In genomic region chr6:4358414-4359107, GRCh38 we compare ENCODE assay signal across 8 cellular contexts.
A peak's percentile ranks its signal among the peaks of the same experiment; 100 is the strongest.
DNase-seq lines count a peak whose midpoint lies in the region; ATAC-seq and TF ChIP-seq lines count a peak whose summit lies in the region.

No MANE protein-coding gene starts in this region.

- H3K9ac ChIP-seq in colonic mucosa (ENCODE audit: low read depth in 2 of 2, low read length in 2 of 2), result peak overlapping the region in 1 of 2 donors; percentile 23

- H3K27me3 ChIP-seq in colonic mucosa (no peaks in the 10 kb centered on the region), left lung (no peaks in the 10 kb centered on the region)

- H3K4me3 ChIP-seq in colonic mucosa (no peak overlapping the region), left lung (no peak overlapping the region)

- TF ChIP-seq CTCF in colonic mucosa (IDR thresholded peaks at IDR 0.05) (no peak), left lung (IDR thresholded peaks at IDR 0.05) (no peak)

- H3K36me3 ChIP-seq in colonic mucosa (no peaks in the 10 kb centered on the region), left lung (no peaks in the 10 kb centered on the region)

- intact Hi-C loops in colonic mucosa (cut with DNase I), result no loop called here
- intact Hi-C loops in left lung (cut with DNase I), result no loop called here

- ATAC-seq in left lung, result peak; percentile 88
- no peak for ATAC-seq in HG03045 (IDR thresholded peaks at IDR 0.05; ENCODE audit: unreplicated experiment)
- ATAC-seq in HG02884 (IDR thresholded peaks at IDR 0.05; ENCODE audit: unreplicated experiment), result no peak

- no peaks in the 10 kb centered on the region for H3K9me3 ChIP-seq in colonic mucosa
- no peaks in the 10 kb centered on the region for H3K9me3 ChIP-seq in left lung

- H3K4me1 ChIP-seq in colonic mucosa, result peaks cover 13% of the 10 kb centered on the region
- no peaks in the 10 kb centered on the region for H3K4me1 ChIP-seq in left lung

- DNase-seq in GOT3 (lab: John Stamatoyannopoulos, UW) (peak; percentile 95), NCI-H69 (lab: John Stamatoyannopoulos, UW) (peak; percentile 74), colonic mucosa (peak; percentile 92), left lung (peak; percentile 84 to 87), NCI-H345 (lab: John Stamatoyannopoulos, UW) (no peak)
- DNase-seq in stimulated activated CD8-positive, alpha-beta memory T cell treated with anti-CD3 and anti-CD28 coated beads, Interleukin-4, amount 100 ng/mL, for 48 hours, result peak; percentile 41

- H3K27ac ChIP-seq in colonic mucosa, result peak overlapping the region; percentile 64
- H3K27ac ChIP-seq in left lung, result peak overlapping the region; percentile 29 to 46
